In genomic region chr7:137965942-137966624, GRCh38 we compare ENCODE assay signal across 15 cellular contexts. TPM values are rescaled to one million over a fixed set of nuclear protein-coding genes. Genes with fewer than 3 reads are reported as not detected.
A peak's percentile ranks its signal among the peaks of the same experiment; 100 is the strongest.
DNase-seq lines count a peak whose midpoint lies in the region; ATAC-seq and TF ChIP-seq lines count a peak whose summit lies in the region.
"Had no signal": no experiment of that assay in that cellular context is flagged by ENCODE, and none has a peak within 500 bp of the region (broad histone marks: within the 10 kb centered on the region; RNA-seq: fewer than 3 reads in every experiment).

No MANE protein-coding gene starts in this region.

- H3K18ac ChIP-seq in H9 (ENCODE audit: insufficient read length, low read depth, low read length): no peak overlapping the region

- H2BK5ac ChIP-seq in H9 (ENCODE audit: insufficient read length, low read length): no peak overlapping the region

- DNase-seq in T-helper 2 cell treated with Interferon-gamma antibody and Interleukin-4, amounts not matched to agents 5 μg/mL and 100 μg/mL, for 36 hours (ENCODE audit: low spot score): no peak
- DNase-seq in T-helper 2 cell (no peak), SJSA1 (ENCODE audit: low read depth in 1 of 2, low spot score in 2 of 2) (no peak), epithelial cell of proximal tubule (ENCODE audit: low read depth) (no peak), mucosa of descending colon (no peak), HUDEP-2 (lab: John Stamatoyannopoulos, UW; ENCODE audit: unreplicated experiment in 76 of 76) (no peak), H9 (no peak)
- DNase-seq: activated CD4-positive, alpha-beta T cell treated with anti-CD3 and anti-CD28 coated beads for 36 hours; activated naive CD4-positive, alpha-beta T cell treated with anti-CD3 and anti-CD28 coated beads for 36 hours; Calu3; caudate nucleus; head of caudate nucleus; NCI-H1694 treated with DMSO at 0.1 percent for 48 hours; posterior cingulate gyrus had no signal

- no peak overlapping the region for H4K5ac ChIP-seq in H9 (ENCODE audit: insufficient read length, low read depth, low read length)

- no peak overlapping the region for H2AFZ ChIP-seq in H9 (ENCODE audit: low read length)

- no peak overlapping the region for H4K8ac ChIP-seq in H9 (replicated peaks; ENCODE audit: insufficient read length, low read depth, low read length)

- H3K36me3 ChIP-seq in SJSA1: peaks cover 15% of the 10 kb centered on the region
- peaks cover 14% of the 10 kb centered on the region for H3K36me3 ChIP-seq in skeletal muscle satellite cell (ENCODE audit: insufficient read depth, low read length)
- H3K36me3 ChIP-seq in mucosa of descending colon (ENCODE audit: low read depth): no peaks in the 10 kb centered on the region

- H3K4me3 ChIP-seq in SJSA1: no peak overlapping the region
- no peak overlapping the region for H3K4me3 ChIP-seq in epithelial cell of proximal tubule (ENCODE audit: low read depth, low read length)
- no peak overlapping the region for H3K4me3 ChIP-seq in skeletal muscle satellite cell (ENCODE audit: low read length)
- H3K4me3 ChIP-seq in mucosa of descending colon: no peak overlapping the region

- H3K79me1 ChIP-seq in H9 (ENCODE audit: insufficient read depth, low read depth, low read length, poor library complexity, severe bottlenecking): peaks cover 4% of the 10 kb centered on the region

- no peak overlapping the region for H2BK15ac ChIP-seq in H9 (ENCODE audit: low read depth, low read length)

- H3T11ph ChIP-seq in H9 (ENCODE audit: low read length): no peak overlapping the region

- no peak for ATAC-seq in mucosa of descending colon
- ATAC-seq: activated CD4-positive, alpha-beta T cell treated with anti-CD3 and anti-CD28 coated beads for 36 hours had no signal

- no peak overlapping the region for H3K56ac ChIP-seq in H9 (ENCODE audit: insufficient read length, low read depth, low read length)

- H3K4me1 ChIP-seq in SJSA1 (replicated peaks): peaks cover 48% of the 10 kb centered on the region
- H3K4me1 ChIP-seq in skeletal muscle satellite cell (ENCODE audit: control insufficient read depth, insufficient read depth, low read length): peaks cover 55% of the 10 kb centered on the region
- no peaks in the 10 kb centered on the region for H3K4me1 ChIP-seq in mucosa of descending colon (ENCODE audit: low read depth)
- peaks cover 15% of the 10 kb centered on the region; the same call in 1 of the 2 replicates for H3K4me1 ChIP-seq in H9 (ENCODE audit: insufficient read depth, low read length)

- intact Hi-C loops in mucosa of descending colon (cut with DNase I, micrococcal nuclease): no loop called here

- no peak overlapping the region for H2BK12ac ChIP-seq in H9 (ENCODE audit: insufficient read length, low read depth, low read length)

- no CpG with 5 or more reads among the region's 2 CpGs for WGBS in H9 (ENCODE audit: extremely low coverage, insufficient read length, low lambda C conversion rate)

- no peak overlapping the region for H3K23ac ChIP-seq in H9 (ENCODE audit: insufficient read length, low read depth, low read length)

- peak overlapping the region; percentile 21 for H3K27ac Mint-ChIP-seq in T-helper 2 cell treated with Interferon-gamma antibody and Interleukin-4, amounts not matched to agents 5 μg/mL and 100 μg/mL, for 36 hours
- H3K27ac Mint-ChIP-seq in H9: peak overlapping the region in 1 of 3 experiments; percentile 51; a peak in 1 of 7 replicates
- H3K27ac Mint-ChIP-seq: activated CD4-positive, alpha-beta T cell treated with anti-CD3 and anti-CD28 coated beads for 36 hours; activated naive CD4-positive, alpha-beta T cell treated with anti-CD3 and anti-CD28 coated beads for 36 hours had no signal

- no peaks in the 10 kb centered on the region for H4K20me1 ChIP-seq in H9 (ENCODE audit: control insufficient read depth, insufficient read depth, insufficient read length)

- no peaks in the 10 kb centered on the region for H3K27me3 ChIP-seq in SJSA1 (replicated peaks)
- H3K27me3 ChIP-seq in skeletal muscle satellite cell (ENCODE audit: control insufficient read depth, insufficient read depth, low read length): no peaks in the 10 kb centered on the region
- no peaks in the 10 kb centered on the region for H3K27me3 ChIP-seq in H9 (ENCODE audit: insufficient read depth, low read length)

- no peak overlapping the region for H2AK5ac ChIP-seq in H9 (ENCODE audit: insufficient read length, low read length)

- no peaks in the 10 kb centered on the region for H3K9me3 Mint-ChIP-seq in T-helper 2 cell treated with Interferon-gamma antibody and Interleukin-4, amounts not matched to agents 5 μg/mL and 100 μg/mL, for 36 hours
- peaks cover 0 to 4% of the 10 kb centered on the region in 2 experiments; a peak in 2 of 5 replicates for H3K9me3 Mint-ChIP-seq in H9
- H3K9me3 Mint-ChIP-seq: activated naive CD4-positive, alpha-beta T cell treated with anti-CD3 and anti-CD28 coated beads for 36 hours had no signal

- H4K91ac ChIP-seq in H9 (ENCODE audit: insufficient read length, low read depth, low read length): no peak overlapping the region

- H3K4me3 Mint-ChIP-seq in T-helper 2 cell treated with Interferon-gamma antibody and Interleukin-4, amounts not matched to agents 5 μg/mL and 100 μg/mL, for 36 hours: no peak overlapping the region
- H3K4me3 Mint-ChIP-seq in H9: no peak overlapping the region
- H3K4me3 Mint-ChIP-seq: activated CD4-positive, alpha-beta T cell treated with anti-CD3 and anti-CD28 coated beads for 36 hours; activated naive CD4-positive, alpha-beta T cell treated with anti-CD3 and anti-CD28 coated beads for 36 hours had no signal

- no peak overlapping the region for H2BK120ac ChIP-seq in H9 (ENCODE audit: low read depth, low read length, poor library complexity, severe bottlenecking)

- TF ChIP-seq CTCF in epithelial cell of proximal tubule (conservative IDR thresholded peaks at IDR 0.05; ENCODE audit: low read depth, low read length) (peak; percentile 15), mucosa of descending colon (IDR thresholded peaks at IDR 0.05) (no peak), H9 (conservative IDR thresholded peaks at IDR 0.05) (no peak; the same call in 2 of the 3 replicates)

- H3K4me1 Mint-ChIP-seq in T-helper 2 cell treated with Interferon-gamma antibody and Interleukin-4, amounts not matched to agents 5 μg/mL and 100 μg/mL, for 36 hours (ENCODE audit: low read depth): peaks cover 24% of the 10 kb centered on the region
- peaks cover 31 to 34% of the 10 kb centered on the region in 2 experiments for H3K4me1 Mint-ChIP-seq in H9

- H3K4ac ChIP-seq in H9 (ENCODE audit: low read depth, low read length): no peak overlapping the region

- H3K27ac ChIP-seq in SJSA1 (0 out of 2 replicates have a peak overlapping the region, but pooled peaks have one; percentile 64), H9 (ENCODE audit: insufficient read length, low read depth, low read length) (no peak overlapping the region)

- H3K36me3 Mint-ChIP-seq in T-helper 2 cell treated with Interferon-gamma antibody and Interleukin-4, amounts not matched to agents 5 μg/mL and 100 μg/mL, for 36 hours (ENCODE audit: low read depth): peaks cover 10% of the 10 kb centered on the region
- peaks cover 11 to 38% (median 31%) of the 10 kb centered on the region in 3 experiments; a peak in 6 of 7 replicates for H3K36me3 Mint-ChIP-seq in H9 (ENCODE audit: insufficient read depth in 1 of 3, low read depth in 3 of 3)

- H3K27me3 Mint-ChIP-seq in T-helper 2 cell treated with Interferon-gamma antibody and Interleukin-4, amounts not matched to agents 5 μg/mL and 100 μg/mL, for 36 hours (ENCODE audit: low read depth): no peaks in the 10 kb centered on the region
- H3K27me3 Mint-ChIP-seq in H9 (ENCODE audit: low read depth): no peaks in the 10 kb centered on the region
- H3K27me3 Mint-ChIP-seq: activated CD4-positive, alpha-beta T cell treated with anti-CD3 and anti-CD28 coated beads for 36 hours had no signal

- H3K79me2 ChIP-seq in H9 (ENCODE audit: insufficient read depth, low read length): peaks cover 3% of the 10 kb centered on the region; the same call in 1 of the 2 replicates

- H3K14ac ChIP-seq in H9 (ENCODE audit: insufficient read depth, low read length): no peak overlapping the region

- no peak overlapping the region for H3K4me2 ChIP-seq in skeletal muscle satellite cell (ENCODE audit: low read length)
- no peak overlapping the region for H3K4me2 ChIP-seq in H9 (ENCODE audit: insufficient read depth, insufficient read length, low read length)

- H2BK20ac ChIP-seq in H9 (ENCODE audit: low read depth, low read length, poor library complexity, severe bottlenecking): no peak overlapping the region

- no peaks in the 10 kb centered on the region for H3K9me3 ChIP-seq in SJSA1 (replicated peaks)
- H3K9me3 ChIP-seq in skeletal muscle satellite cell (replicated peaks; ENCODE audit: low read length): no peaks in the 10 kb centered on the region
- H3K9me3 ChIP-seq in mucosa of descending colon: no peaks in the 10 kb centered on the region
- no peaks in the 10 kb centered on the region for H3K9me3 ChIP-seq in H9 (ENCODE audit: control insufficient read depth, low read depth, low read length)

- H3K23me2 ChIP-seq in H9 (ENCODE audit: insufficient read length, low read depth, low read length, poor library complexity, severe bottlenecking): no peaks in the 10 kb centered on the region

- H3K9ac ChIP-seq in skeletal muscle satellite cell (ENCODE audit: low read depth, low read length) (peak overlapping the region; percentile 40), H9 (ENCODE audit: extremely low read depth, insufficient read length, low read length) (no peak overlapping the region)

RNA-seq across cellular contexts. Expression of gene CREB3L2, which starts 35.8 kb away (rescaled TPM):
- 9.8 and 16.0 TPM in 2 replicates for total RNA-seq in SJSA1 (2014; rRNA removed; shearing (Covaris generic))
- total RNA-seq in epithelial cell of proximal tubule: 14.5 and 18.3 TPM in 2 replicates
- total RNA-seq in skeletal muscle satellite cell (2012; rRNA removed): 17.2 and 28.0 TPM in 2 replicates
- total RNA-seq in mucosa of descending colon: 10 to 100 TPM; 15.8 to 54.3 (median 40.6) TPM
- 58.1 and 60.7 TPM in 2 replicates for total RNA-seq in H9 (2021)
